In genomic region chr3:119291062-119291700, GRCh38 we compare ENCODE assay signal across 27 cellular contexts.
"Had no signal": no experiment of that assay in that cellular context is flagged by ENCODE, and none has a peak within 500 bp of the region (broad histone marks: within the 10 kb centered on the region; RNA-seq: fewer than 3 reads in every experiment).

No MANE protein-coding gene starts in this region.

- H3K36me3 Mint-ChIP-seq: neural progenitor cell had no signal

- H3K4me3 ChIP-seq: heart right ventricle, hepatocyte, left ventricle myocardium inferior, lung, mucosa of descending colon, neural progenitor cell, right atrium auricular region, right lobe of liver, smooth muscle cell, tibial nerve, upper lobe of right lung had no signal

- H3K27me3 ChIP-seq: heart right ventricle, hepatocyte, right atrium auricular region, right lobe of liver, tibial nerve, upper lobe of right lung had no signal

- H3K4me1 ChIP-seq: parathyroid adenoma, right lobe of liver had no signal

- H3K36me3 ChIP-seq: heart right ventricle, left ventricle myocardium inferior, neural progenitor cell, neutrophil, right atrium auricular region, right lobe of liver, tibial nerve, upper lobe of right lung had no signal

- FAIRE-seq: urothelium cell line had no signal

- H3K9me3 ChIP-seq: neutrophil, right lobe of liver had no signal

- H3K27ac Mint-ChIP-seq: nephron progenitor cell; neural progenitor cell; stimulated activated memory B cell treated with anti-CD40 and anti-IgM and Interleukin-4, amounts not matched to agents 10 μg/mL and 1 μg/mL and 100 μg/mL, for 72 hours had no signal

- DNase-seq: heart right ventricle; islet precursor cell; left ventricle myocardium inferior; midbrain; mucosa of descending colon; naive thymus-derived CD4-positive, alpha-beta T cell; nephron progenitor cell; occipital lobe; right lobe of liver; stimulated activated CD4-positive, alpha-beta T cell treated with anti-CD3 and anti-CD28 coated beads, Interleukin-1b, Interleukin-23, amount 100 ng/mL, for 48 hours; stimulated activated CD4-positive, alpha-beta T cell treated with anti-CD3 and anti-CD28 coated beads, Interleukin-2, amount 100 ng/mL, for 48 hours; stimulated activated CD4-positive, alpha-beta T cell treated with anti-CD3 and anti-CD28 coated beads, Interleukin-4, amount 100 ng/mL, for 4 hours; stimulated activated CD8-positive, alpha-beta memory T cell treated with anti-CD3 and anti-CD28 coated beads, Interleukin-4, amount 100 ng/mL, for 48 hours; stimulated activated naive CD4-positive, alpha-beta T cell treated with Interleukin-2 at 50 U/mL for 16 hours; stimulated activated naive CD8-positive, alpha-beta T cell treated with anti-CD3 and anti-CD28 coated beads, Interleukin-15, amount 100 ng/mL, for 72 hours; substantia nigra; upper lobe of right lung had no signal

- H3K4me3 Mint-ChIP-seq: naive thymus-derived CD4-positive, alpha-beta T cell; nephron progenitor cell; neural progenitor cell; stimulated activated memory B cell treated with anti-CD40 and anti-IgM and Interleukin-4, amounts not matched to agents 10 μg/mL and 1 μg/mL and 100 μg/mL, for 72 hours; stimulated activated naive CD8-positive, alpha-beta T cell treated with anti-CD3 and anti-CD28 coated beads, Interleukin-15, amount 100 ng/mL, for 72 hours had no signal

- H3K4me2 ChIP-seq: hepatocyte, neural progenitor cell, smooth muscle cell had no signal

- H3K79me2 ChIP-seq: parathyroid adenoma had no signal

- ATAC-seq: heart right ventricle; mucosa of descending colon; naive thymus-derived CD4-positive, alpha-beta T cell; right lobe of liver; stimulated activated memory B cell treated with anti-CD40 and anti-IgM and Interleukin-4, amounts not matched to agents 10 μg/mL and 1 μg/mL and 100 μg/mL, for 72 hours; stimulated activated naive CD8-positive, alpha-beta T cell treated with anti-CD3 and anti-CD28 coated beads, Interleukin-15, amount 100 ng/mL, for 72 hours; upper lobe of right lung had no signal

- H3K27ac ChIP-seq: heart right ventricle, hepatocyte, left ventricle myocardium inferior, neural progenitor cell, neutrophil, parathyroid adenoma, right atrium auricular region, right lobe of liver, tibial nerve had no signal

- H3K9ac ChIP-seq: neural progenitor cell, parathyroid adenoma had no signal

- H3K27me3 Mint-ChIP-seq: stimulated activated memory B cell treated with anti-CD40 and anti-IgM and Interleukin-4, amounts not matched to agents 10 μg/mL and 1 μg/mL and 100 μg/mL, for 72 hours had no signal
